1 cellular context compared by ENCODE assay signal in the genomic region with DNA sequence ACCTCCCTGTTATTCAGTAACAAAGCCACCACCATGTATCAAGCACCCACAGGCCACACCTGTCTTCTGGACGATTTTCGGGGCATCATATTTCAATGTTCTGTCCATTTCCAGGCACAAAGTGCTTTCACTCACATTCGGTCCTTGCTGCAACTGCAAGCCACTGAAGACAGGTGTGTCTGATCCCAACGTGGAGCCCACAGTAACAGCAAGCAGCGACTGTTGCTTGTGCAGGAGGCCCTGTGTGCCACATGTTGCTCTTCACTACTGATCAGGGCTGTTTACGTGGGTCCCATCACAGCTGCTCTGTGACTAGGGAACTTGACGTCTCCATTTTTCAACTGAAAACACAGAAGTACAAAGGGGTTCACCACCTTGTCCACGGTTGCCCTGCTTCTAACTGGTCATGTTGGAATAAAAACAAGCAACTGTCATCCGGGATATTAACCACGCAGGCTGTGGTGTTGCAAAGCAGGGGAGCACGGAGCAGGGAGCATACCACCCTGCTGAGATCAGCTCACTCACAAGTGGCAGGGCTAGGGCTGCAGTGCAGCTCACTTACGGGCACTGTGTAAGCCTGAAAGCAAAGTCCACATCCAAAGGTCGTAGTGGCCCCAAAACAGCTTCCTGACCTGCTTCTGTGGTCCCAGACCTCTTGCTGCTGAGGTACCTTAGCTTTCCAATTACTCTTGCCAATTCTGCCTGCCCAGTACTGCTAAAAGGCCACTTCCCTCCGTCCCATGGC.
TF ChIP-seq lines count a peak whose summit lies in the region.

No MANE protein-coding gene starts in this region.

TF ChIP-seq in HepG2, 621 proteins besides CTCF, POLR2A, EP300 and RAD21 (continued from another document and continues in another):
- TF ChIP-seq, protein P1, sequence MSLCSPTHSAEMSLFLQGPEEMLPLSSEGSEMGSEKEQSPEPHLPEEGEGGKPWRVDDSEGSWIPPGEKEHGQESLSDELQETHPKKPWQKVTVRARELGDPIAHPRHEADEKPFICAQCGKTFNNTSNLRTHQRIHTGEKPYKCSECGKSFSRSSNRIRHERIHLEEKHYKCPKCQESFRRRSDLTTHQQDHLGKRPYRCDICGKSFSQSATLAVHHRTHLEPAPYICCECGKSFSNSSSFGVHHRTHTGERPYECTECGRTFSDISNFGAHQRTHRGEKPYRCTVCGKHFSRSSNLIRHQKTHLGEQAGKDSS (CRISPR knock-in tag; IDR thresholded peaks at IDR 0.05; ENCODE audit: borderline replicate concordance, low read depth) = peak; percentile 99
- TF ChIP-seq HNF4G (IDR thresholded peaks at IDR 0.05; ENCODE audit: borderline replicate concordance, low read depth, low read length) (peak; percentile 71; the same call in 1 of the 2 replicates), HNF4G (CRISPR knock-in tag; IDR thresholded peaks at IDR 0.05; ENCODE audit: borderline replicate concordance, low read depth) (peak; percentile 67; the same call in 1 of the 2 replicates), SMYD3 (CRISPR knock-in tag; IDR thresholded peaks at IDR 0.05) (no peak), SCMH1 (CRISPR knock-in tag; IDR thresholded peaks at IDR 0.05; ENCODE audit: borderline replicate concordance) (no peak), ZNF574 (CRISPR knock-in tag; IDR thresholded peaks at IDR 0.05) (peak; percentile 20; the same call in 1 of the 2 replicates), ZNF501 (CRISPR knock-in tag; IDR thresholded peaks at IDR 0.05) (peak; percentile 51; the same call in 1 of the 2 replicates), ZNF891 (CRISPR knock-in tag; IDR thresholded peaks at IDR 0.05) (0 out of 2 replicates have a peak, but pooled peaks have one; percentile 42), ZNF761 (CRISPR knock-in tag; conservative IDR thresholded peaks at IDR 0.05) (no peak), ZNF879 (CRISPR knock-in tag; IDR thresholded peaks at IDR 0.05) (no peak), PRDM4 (CRISPR knock-in tag; IDR thresholded peaks at IDR 0.05; ENCODE audit: borderline replicate concordance) (no peak), ZNF605 (CRISPR knock-in tag; IDR thresholded peaks at IDR 0.05) (peak; percentile 63; the same call in 1 of the 2 replicates), ZZZ3 (CRISPR knock-in tag; IDR thresholded peaks at IDR 0.05; ENCODE audit: borderline replicate concordance) (no peak), ZNF142 (CRISPR knock-in tag; IDR thresholded peaks at IDR 0.05) (no peak), HOXA9 (CRISPR knock-in tag; IDR thresholded peaks at IDR 0.05; ENCODE audit: borderline replicate concordance) (0 out of 2 replicates have a peak, but pooled peaks have one; percentile 14), SOX6 (IDR thresholded peaks at IDR 0.05) (no peak), SOX6 (CRISPR knock-in tag; IDR thresholded peaks at IDR 0.05) (peak; percentile 43), RXRA (CRISPR knock-in tag; IDR thresholded peaks at IDR 0.05) (0 out of 2 replicates have a peak, but pooled peaks have one; percentile 20), ZNF350 (CRISPR knock-in tag; IDR thresholded peaks at IDR 0.05; ENCODE audit: borderline replicate concordance, low read depth) (peak; percentile 23; the same call in 1 of the 2 replicates), ZNF7 (CRISPR knock-in tag; IDR thresholded peaks at IDR 0.05) (0 out of 2 replicates have a peak, but pooled peaks have one; percentile 21), ZMYM4 (CRISPR knock-in tag; IDR thresholded peaks at IDR 0.05) (0 out of 2 replicates have a peak, but pooled peaks have one; percentile 24), SAP130 (CRISPR knock-in tag; IDR thresholded peaks at IDR 0.05; ENCODE audit: low read depth) (no peak), NONO (IDR thresholded peaks at IDR 0.05) (no peak), NONO (CRISPR knock-in tag; conservative IDR thresholded peaks at IDR 0.05) (peak; percentile 46; the same call in 1 of the 2 replicates), ZNF766 (CRISPR knock-in tag; IDR thresholded peaks at IDR 0.05; ENCODE audit: borderline replicate concordance) (0 out of 2 replicates have a peak, but pooled peaks have one; percentile 38), DMTF1 (CRISPR knock-in tag; IDR thresholded peaks at IDR 0.05) (0 out of 2 replicates have a peak, but pooled peaks have one; percentile 63), GATAD2A (CRISPR knock-in tag; IDR thresholded peaks at IDR 0.05) (peak; percentile 31; the same call in 1 of the 2 replicates), ZNF3 (CRISPR knock-in tag; IDR thresholded peaks at IDR 0.05) (no peak)
- TF ChIP-seq, protein P2, sequence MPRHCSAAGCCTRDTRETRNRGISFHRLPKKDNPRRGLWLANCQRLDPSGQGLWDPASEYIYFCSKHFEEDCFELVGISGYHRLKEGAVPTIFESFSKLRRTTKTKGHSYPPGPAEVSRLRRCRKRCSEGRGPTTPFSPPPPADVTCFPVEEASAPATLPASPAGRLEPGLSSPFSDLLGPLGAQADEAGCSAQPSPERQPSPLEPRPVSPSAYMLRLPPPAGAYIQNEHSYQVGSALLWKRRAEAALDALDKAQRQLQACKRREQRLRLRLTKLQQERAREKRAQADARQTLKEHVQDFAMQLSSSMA (CRISPR knock-in tag; IDR thresholded peaks at IDR 0.05) = 0 out of 2 replicates have a peak, but pooled peaks have one; percentile 16
- TF ChIP-seq, protein P3, sequence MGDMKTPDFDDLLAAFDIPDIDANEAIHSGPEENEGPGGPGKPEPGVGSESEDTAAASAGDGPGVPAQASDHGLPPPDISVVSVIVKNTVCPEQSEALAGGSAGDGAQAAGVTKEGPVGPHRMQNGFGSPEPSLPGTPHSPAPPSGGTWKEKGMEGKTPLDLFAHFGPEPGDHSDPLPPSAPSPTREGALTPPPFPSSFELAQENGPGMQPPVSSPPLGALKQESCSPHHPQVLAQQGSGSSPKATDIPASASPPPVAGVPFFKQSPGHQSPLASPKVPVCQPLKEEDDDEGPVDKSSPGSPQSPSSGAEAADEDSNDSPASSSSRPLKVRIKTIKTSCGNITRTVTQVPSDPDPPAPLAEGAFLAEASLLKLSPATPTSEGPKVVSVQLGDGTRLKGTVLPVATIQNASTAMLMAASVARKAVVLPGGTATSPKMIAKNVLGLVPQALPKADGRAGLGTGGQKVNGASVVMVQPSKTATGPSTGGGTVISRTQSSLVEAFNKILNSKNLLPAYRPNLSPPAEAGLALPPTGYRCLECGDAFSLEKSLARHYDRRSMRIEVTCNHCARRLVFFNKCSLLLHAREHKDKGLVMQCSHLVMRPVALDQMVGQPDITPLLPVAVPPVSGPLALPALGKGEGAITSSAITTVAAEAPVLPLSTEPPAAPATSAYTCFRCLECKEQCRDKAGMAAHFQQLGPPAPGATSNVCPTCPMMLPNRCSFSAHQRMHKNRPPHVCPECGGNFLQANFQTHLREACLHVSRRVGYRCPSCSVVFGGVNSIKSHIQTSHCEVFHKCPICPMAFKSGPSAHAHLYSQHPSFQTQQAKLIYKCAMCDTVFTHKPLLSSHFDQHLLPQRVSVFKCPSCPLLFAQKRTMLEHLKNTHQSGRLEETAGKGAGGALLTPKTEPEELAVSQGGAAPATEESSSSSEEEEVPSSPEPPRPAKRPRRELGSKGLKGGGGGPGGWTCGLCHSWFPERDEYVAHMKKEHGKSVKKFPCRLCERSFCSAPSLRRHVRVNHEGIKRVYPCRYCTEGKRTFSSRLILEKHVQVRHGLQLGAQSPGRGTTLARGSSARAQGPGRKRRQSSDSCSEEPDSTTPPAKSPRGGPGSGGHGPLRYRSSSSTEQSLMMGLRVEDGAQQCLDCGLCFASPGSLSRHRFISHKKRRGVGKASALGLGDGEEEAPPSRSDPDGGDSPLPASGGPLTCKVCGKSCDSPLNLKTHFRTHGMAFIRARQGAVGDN (CRISPR knock-in tag; IDR thresholded peaks at IDR 0.05) = peak; percentile 49
